In the genomic region with DNA sequence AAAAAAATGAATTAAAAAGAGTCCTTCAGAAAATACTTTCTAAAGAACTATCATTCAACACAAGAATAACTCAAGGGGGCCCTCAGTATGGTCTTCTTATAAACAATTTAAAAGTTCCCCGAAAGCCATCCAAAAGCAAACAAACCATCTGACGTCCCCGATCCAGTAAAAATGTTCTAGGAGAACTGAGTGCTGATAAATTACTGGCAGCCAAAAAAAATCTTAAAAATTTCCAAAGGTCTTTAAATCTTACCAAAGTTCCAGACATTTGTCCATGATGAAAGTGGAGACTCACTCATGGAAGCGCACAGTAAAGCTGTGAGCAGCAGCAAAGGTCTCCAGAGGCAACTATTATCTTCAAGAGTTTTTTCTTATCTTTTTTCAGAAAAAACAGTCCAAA, we compare ENCODE assay signal across 17 cellular contexts.
DNase-seq lines count a peak whose midpoint lies in the region; ATAC-seq and TF ChIP-seq lines count a peak whose summit lies in the region.
"Had no signal": no experiment of that assay in that cellular context is flagged by ENCODE, and none has a peak within 500 bp of the region (broad histone marks: within the 10 kb centered on the region; RNA-seq: fewer than 3 reads in every experiment).

No MANE protein-coding gene starts in this region.

- H3K4me3 ChIP-seq in right atrium auricular region: no peak overlapping the region
- H3K4me3 ChIP-seq in rectal smooth muscle tissue (ENCODE audit: low read length): no peak overlapping the region
- H3K4me3 ChIP-seq in uterus: no peak overlapping the region
- H3K4me3 ChIP-seq: BLaER1 treated with 17β-estradiol and CSF1 and Interleukin-3, amounts not matched to agents 10 nM and 100 nM; K562; neural progenitor cell had no signal

- in situ Hi-C loops in KBM-7 (cut with MboI; ENCODE audit: low pct_unique_long_range_greater_than_20kb, low sequenced_read_pairs): no loop called here

- H3K27me3 ChIP-seq in right atrium auricular region (no peaks in the 10 kb centered on the region), rectal smooth muscle tissue (ENCODE audit: control insufficient read depth, insufficient read depth, low read length) (no peaks in the 10 kb centered on the region), uterus (no peaks in the 10 kb centered on the region)
- H3K27me3 ChIP-seq: neural progenitor cell had no signal

- no peak for ATAC-seq in GM19324 (IDR thresholded peaks at IDR 0.05; ENCODE audit: low FRiP score, unreplicated experiment)

- intact Hi-C loops in uterus (cut with DNase I; ENCODE audit: low total_unique reads): loop anchor here (5.0 to 10.0 kb wide), 2 partner anchors 193 to 226 kb away; no protein-coding TSS in a partner anchor

- TF ChIP-seq CTCF in right atrium auricular region (IDR thresholded peaks at IDR 0.05): no peak
- TF ChIP-seq CTCF in uterus (IDR thresholded peaks at IDR 0.05): no peak

- H3K36me3 ChIP-seq in right atrium auricular region: no peaks in the 10 kb centered on the region
- H3K36me3 ChIP-seq in rectal smooth muscle tissue (ENCODE audit: control insufficient read depth, insufficient read depth, low read length): no peaks in the 10 kb centered on the region
- no peaks in the 10 kb centered on the region for H3K36me3 ChIP-seq in uterus
- H3K36me3 ChIP-seq: BLaER1 treated with 17β-estradiol and CSF1 and Interleukin-3, amounts not matched to agents 10 nM and 100 nM; neural progenitor cell had no signal

- peaks cover 0 to 79% of the 10 kb centered on the region in 2 donors for H3K4me1 ChIP-seq in right atrium auricular region
- H3K4me1 ChIP-seq in rectal smooth muscle tissue (ENCODE audit: control insufficient read depth, insufficient read depth, low read length): peaks cover 37% of the 10 kb centered on the region
- H3K4me1 ChIP-seq in uterus: peaks cover 7% of the 10 kb centered on the region in 2 donors

- TF ChIP-seq POLR2A in uterus (IDR thresholded peaks at IDR 0.05): no peak

- H3K9me3 ChIP-seq in right atrium auricular region (no peaks in the 10 kb centered on the region), uterus (no peaks in the 10 kb centered on the region)
- H3K9me3 ChIP-seq: BLaER1 treated with 17β-estradiol and CSF1 and Interleukin-3, amounts not matched to agents 10 nM and 100 nM had no signal

- DNase-seq in caudate nucleus (lab: John Stamatoyannopoulos, UW) (no peak), right atrium auricular region (ENCODE audit: low spot score) (no peak), uterus (no peak), KBM-7 (no peak)
- no peak for DNase-seq in stimulated activated CD4-positive, alpha-beta T cell treated with anti-CD3 and anti-CD28 coated beads, Interleukin-2, amount 100 ng/mL, for 24 hours
- DNase-seq: activated effector memory CD4-positive, alpha-beta T cell treated with Interleukin-2 at 50 U/mL for 16 hours; NCI-H1092; NCI-H2171; NCI-H82; small intestine; stimulated activated naive CD4-positive, alpha-beta T cell treated with Interleukin-2 at 50 U/mL for 16 hours; SW 1271 had no signal

- H3K9ac ChIP-seq in rectal smooth muscle tissue (ENCODE audit: low read length): no peak overlapping the region
- H3K9ac ChIP-seq: BLaER1 treated with 17β-estradiol and CSF1 and Interleukin-3, amounts not matched to agents 10 nM and 100 nM; neural progenitor cell had no signal

- H3K27ac ChIP-seq in caudate nucleus (ENCODE audit: low read depth, low read length): peak overlapping the region; percentile 69
- H3K27ac ChIP-seq in right atrium auricular region: peak overlapping the region; percentile 96
- peak overlapping the region; percentile 88 for H3K27ac ChIP-seq in rectal smooth muscle tissue (ENCODE audit: low read depth, low read length)
- H3K27ac ChIP-seq in uterus: peak overlapping the region; percentile 82 to 94
- H3K27ac ChIP-seq: BLaER1 treated with 17β-estradiol and CSF1 and Interleukin-3, amounts not matched to agents 10 nM and 100 nM; neural progenitor cell had no signal
